ENCODE assay signal across 22 cellular contexts in genomic region chr6:10685092-10685769, GRCh38. TPM values are rescaled to one million over a fixed set of nuclear protein-coding genes. Genes with fewer than 3 reads are reported as not detected.
DNase-seq lines count a peak whose midpoint lies in the region; ATAC-seq and TF ChIP-seq lines count a peak whose summit lies in the region.
"Had no signal": no experiment of that assay in that cellular context is flagged by ENCODE, and none has a peak within 500 bp of the region (broad histone marks: within the 10 kb centered on the region; RNA-seq: fewer than 3 reads in every experiment).

No MANE protein-coding gene starts in this region.

- intact Hi-C loops in activated CD8-positive, alpha-beta T cell treated with anti-CD3 and anti-CD28 coated beads for 36 hours (cut with micrococcal nuclease): no loop called here

- H3K4me3 Mint-ChIP-seq in activated CD8-positive, alpha-beta T cell treated with anti-CD3 and anti-CD28 coated beads for 36 hours: peak overlapping the region; percentile 52
- H3K4me3 Mint-ChIP-seq in activated CD8-positive, alpha-beta T cell treated with anti-CD3 and anti-CD28 coated beads, Interleukin-2, amount 10 ng/mL, durations not matched to agents 7 days and 5 days: no peak overlapping the region
- H3K4me3 Mint-ChIP-seq in activated naive CD8-positive, alpha-beta T cell treated with anti-CD3 and anti-CD28 coated beads, Interleukin-2, amount 50 U/mL, for 24 hours: peak overlapping the region; percentile 2
- H3K4me3 Mint-ChIP-seq in stimulated activated naive B cell treated with anti-CD40 and anti-IgM and Interleukin-4, amounts not matched to agents 10 μg/mL and 1 μg/mL and 100 μg/mL, for 72 hours: peak overlapping the region; percentile 18 to 64
- H3K4me3 Mint-ChIP-seq: CD4-positive, alpha-beta T cell; H9 had no signal

- peaks cover 42% of the 10 kb centered on the region for H3K4me1 Mint-ChIP-seq in activated CD8-positive, alpha-beta T cell treated with anti-CD3 and anti-CD28 coated beads for 36 hours (ENCODE audit: low read depth)
- H3K4me1 Mint-ChIP-seq in activated CD8-positive, alpha-beta T cell treated with anti-CD3 and anti-CD28 coated beads, Interleukin-2, amount 10 ng/mL, durations not matched to agents 7 days and 5 days (ENCODE audit: low read depth): peaks cover 40% of the 10 kb centered on the region
- peaks cover 46% of the 10 kb centered on the region for H3K4me1 Mint-ChIP-seq in activated naive CD8-positive, alpha-beta T cell treated with anti-CD3 and anti-CD28 coated beads, Interleukin-2, amount 50 U/mL, for 24 hours
- H3K4me1 Mint-ChIP-seq in stimulated activated naive B cell treated with anti-CD40 and anti-IgM and Interleukin-4, amounts not matched to agents 10 μg/mL and 1 μg/mL and 100 μg/mL, for 72 hours: peaks cover 8 to 28% of the 10 kb centered on the region in 2 donors

- H3K36me3 Mint-ChIP-seq in activated CD8-positive, alpha-beta T cell treated with anti-CD3 and anti-CD28 coated beads for 36 hours (ENCODE audit: low read depth): peaks cover 8% of the 10 kb centered on the region
- peaks cover 12% of the 10 kb centered on the region for H3K36me3 Mint-ChIP-seq in activated CD8-positive, alpha-beta T cell treated with anti-CD3 and anti-CD28 coated beads, Interleukin-2, amount 10 ng/mL, durations not matched to agents 7 days and 5 days (ENCODE audit: low read depth)
- H3K36me3 Mint-ChIP-seq in activated naive CD8-positive, alpha-beta T cell treated with anti-CD3 and anti-CD28 coated beads, Interleukin-2, amount 50 U/mL, for 24 hours (ENCODE audit: low read depth): no peaks in the 10 kb centered on the region
- H3K36me3 Mint-ChIP-seq in stimulated activated naive B cell treated with anti-CD40 and anti-IgM and Interleukin-4, amounts not matched to agents 10 μg/mL and 1 μg/mL and 100 μg/mL, for 72 hours: peaks cover 0 to 3% of the 10 kb centered on the region in 2 donors

- H3K27me3 Mint-ChIP-seq in activated CD8-positive, alpha-beta T cell treated with anti-CD3 and anti-CD28 coated beads for 36 hours: no peaks in the 10 kb centered on the region
- no peaks in the 10 kb centered on the region for H3K27me3 Mint-ChIP-seq in activated CD8-positive, alpha-beta T cell treated with anti-CD3 and anti-CD28 coated beads, Interleukin-2, amount 10 ng/mL, durations not matched to agents 7 days and 5 days (ENCODE audit: low read depth)
- no peaks in the 10 kb centered on the region for H3K27me3 Mint-ChIP-seq in activated naive CD8-positive, alpha-beta T cell treated with anti-CD3 and anti-CD28 coated beads, Interleukin-2, amount 50 U/mL, for 24 hours
- H3K27me3 Mint-ChIP-seq in stimulated activated naive B cell treated with anti-CD40 and anti-IgM and Interleukin-4, amounts not matched to agents 10 μg/mL and 1 μg/mL and 100 μg/mL, for 72 hours: peaks cover 0 to 8% of the 10 kb centered on the region in 2 donors

- CTCF ChIA-PET in activated CD8-positive, alpha-beta T cell treated with anti-CD3 and anti-CD28 coated beads for 36 hours (lab: Charles Lee): interaction anchor here (1.2 kb wide), 1 partner anchor 156 kb away, joined by 4 read pairs; no protein-coding TSS in a partner anchor
- CTCF ChIA-PET in activated CD8-positive, alpha-beta T cell treated with anti-CD3 and anti-CD28 coated beads, Interleukin-2, amount 10 ng/mL, durations not matched to agents 7 days and 5 days (lab: Charles Lee): interaction anchor here (1.1 kb wide), 1 partner anchor 206 kb away, joined by 4 read pairs; no protein-coding TSS in a partner anchor
- CTCF ChIA-PET in HEK293T (lab: Yijun Ruan, JAX): no interaction called here

- peak; percentile 67 for ATAC-seq in activated CD8-positive, alpha-beta T cell treated with anti-CD3 and anti-CD28 coated beads for 36 hours
- ATAC-seq in activated CD8-positive, alpha-beta T cell treated with anti-CD3 and anti-CD28 coated beads, Interleukin-2, amount 10 ng/mL, durations not matched to agents 7 days and 5 days: no peak
- ATAC-seq in activated naive CD8-positive, alpha-beta T cell treated with anti-CD3 and anti-CD28 coated beads, Interleukin-2, amount 50 U/mL, for 24 hours: peak; percentile 74
- peak; percentile 63 to 74 for ATAC-seq in stimulated activated naive B cell treated with anti-CD40 and anti-IgM and Interleukin-4, amounts not matched to agents 10 μg/mL and 1 μg/mL and 100 μg/mL, for 72 hours (replicated peaks)
- ATAC-seq in HG03432 (IDR thresholded peaks at IDR 0.05; ENCODE audit: unreplicated experiment): no peak

- H3K9me3 Mint-ChIP-seq in activated CD8-positive, alpha-beta T cell treated with anti-CD3 and anti-CD28 coated beads for 36 hours: peaks cover 1% of the 10 kb centered on the region
- H3K9me3 Mint-ChIP-seq in activated CD8-positive, alpha-beta T cell treated with anti-CD3 and anti-CD28 coated beads, Interleukin-2, amount 10 ng/mL, durations not matched to agents 7 days and 5 days (ENCODE audit: insufficient read depth): no peaks in the 10 kb centered on the region
- no peaks in the 10 kb centered on the region for H3K9me3 Mint-ChIP-seq in activated naive CD8-positive, alpha-beta T cell treated with anti-CD3 and anti-CD28 coated beads, Interleukin-2, amount 50 U/mL, for 24 hours
- H3K9me3 Mint-ChIP-seq in stimulated activated naive B cell treated with anti-CD40 and anti-IgM and Interleukin-4, amounts not matched to agents 10 μg/mL and 1 μg/mL and 100 μg/mL, for 72 hours: no peaks in the 10 kb centered on the region
- H3K9me3 Mint-ChIP-seq: CD4-positive, alpha-beta T cell; H9 had no signal

- peak overlapping the region; percentile 92 for H3K27ac Mint-ChIP-seq in activated CD8-positive, alpha-beta T cell treated with anti-CD3 and anti-CD28 coated beads for 36 hours
- no peak overlapping the region for H3K27ac Mint-ChIP-seq in activated CD8-positive, alpha-beta T cell treated with anti-CD3 and anti-CD28 coated beads, Interleukin-2, amount 10 ng/mL, durations not matched to agents 7 days and 5 days
- peak overlapping the region; percentile 59 for H3K27ac Mint-ChIP-seq in activated naive CD8-positive, alpha-beta T cell treated with anti-CD3 and anti-CD28 coated beads, Interleukin-2, amount 50 U/mL, for 24 hours
- no peak overlapping the region for H3K27ac Mint-ChIP-seq in stimulated activated naive B cell treated with anti-CD40 and anti-IgM and Interleukin-4, amounts not matched to agents 10 μg/mL and 1 μg/mL and 100 μg/mL, for 72 hours
- H3K27ac Mint-ChIP-seq: CD4-positive, alpha-beta T cell had no signal

- TF ChIP-seq CTCF in activated CD8-positive, alpha-beta T cell treated with anti-CD3 and anti-CD28 coated beads for 36 hours (IDR thresholded peaks at IDR 0.05): no peak

- peak; percentile 65 for DNase-seq in activated CD8-positive, alpha-beta T cell treated with anti-CD3 and anti-CD28 coated beads for 36 hours
- DNase-seq in activated CD8-positive, alpha-beta T cell treated with anti-CD3 and anti-CD28 coated beads, Interleukin-2, amount 10 ng/mL, durations not matched to agents 7 days and 5 days: no peak
- DNase-seq in MV-4-11 (lab: John Stamatoyannopoulos, UW) (peak; percentile 42), HEK293T (ENCODE audit: extremely low spot score) (no peak), HuH-7 (ENCODE audit: low spot score) (no peak)
- no peak for DNase-seq in activated naive CD8-positive, alpha-beta T cell treated with anti-CD3 and anti-CD28 coated beads, Interleukin-2, amount 50 U/mL, for 24 hours
- no peak for DNase-seq in stimulated activated naive B cell treated with anti-CD40 and anti-IgM and Interleukin-4, amounts not matched to agents 10 μg/mL and 1 μg/mL and 100 μg/mL, for 72 hours
- DNase-seq: ACHN; CD4-positive, alpha-beta T cell; DND-41; GM23248; H9; IMR-90; NCI-H1092; NCI-H1436; NCI-H187 treated with DMSO at 0.1 percent for 48 hours; NCI-H2107; NCI-H446 treated with DMSO at 0.1 percent for 48 hours; NCI-H526 treated with DMSO at 0.1 percent for 48 hours; OCI-M1; SJCRH30 had no signal

- POLR2A ChIA-PET in activated CD8-positive, alpha-beta T cell treated with anti-CD3 and anti-CD28 coated beads for 36 hours (lab: Charles Lee): no interaction called here
- POLR2A ChIA-PET in activated CD8-positive, alpha-beta T cell treated with anti-CD3 and anti-CD28 coated beads, Interleukin-2, amount 10 ng/mL, durations not matched to agents 7 days and 5 days (lab: Charles Lee): no interaction called here
- POLR2A ChIA-PET in HEK293T (lab: Yijun Ruan, JAX): interaction anchor here (1.6 to 2.0 kb wide), 2 partner anchors 10 to 38 kb away, joined by 3 to 6 read pairs; partner anchors contain the start of genes C6orf52, PAK1IP1 and TMEM14C

TF ChIP-seq in HEK293T, 16 proteins besides CTCF, POLR2A, EP300 and RAD21:
- TF ChIP-seq SUZ12 (IDR thresholded peaks at IDR 0.05): no peak
- no peak for TF ChIP-seq ZNF384 (IDR thresholded peaks at IDR 0.05)
- TF ChIP-seq L3MBTL2 (conservative IDR thresholded peaks at IDR 0.05): no peak
- no peak for TF ChIP-seq FOXM1 (IDR thresholded peaks at IDR 0.05; ENCODE audit: borderline replicate concordance)
- TF ChIP-seq FOXK2 (IDR thresholded peaks at IDR 0.05): no peak
- no peak for TF ChIP-seq FOXA1 (IDR thresholded peaks at IDR 0.05)
- TF ChIP-seq HDGF (IDR thresholded peaks at IDR 0.05; ENCODE audit: borderline replicate concordance): no peak

RNA-seq across cellular contexts. Expression of gene C6orf52, which starts 9.2 kb away (rescaled TPM):
- total RNA-seq in activated CD8-positive, alpha-beta T cell treated with anti-CD3 and anti-CD28 coated beads for 36 hours: 1 to 10 TPM; 2.6 to 3.3 TPM
- total RNA-seq in activated CD8-positive, alpha-beta T cell treated with anti-CD3 and anti-CD28 coated beads, Interleukin-2, amount 10 ng/mL, durations not matched to agents 7 days and 5 days: 1 to 10 TPM; 2.3 to 2.9 TPM
- total RNA-seq: CD4-positive, alpha-beta T cell; GM23248; IMR-90; SJCRH30 had no signal

RNA-seq across cellular contexts. Expression of gene PAK1IP1, which starts 9.5 kb away (rescaled TPM):
- total RNA-seq in activated CD8-positive, alpha-beta T cell treated with anti-CD3 and anti-CD28 coated beads for 36 hours: 10 to 100 TPM; 34.2 to 35.5 TPM
- 10 to 100 TPM; 16.9 to 17.6 TPM for total RNA-seq in activated CD8-positive, alpha-beta T cell treated with anti-CD3 and anti-CD28 coated beads, Interleukin-2, amount 10 ng/mL, durations not matched to agents 7 days and 5 days

RNA-seq across cellular contexts. Expression of gene TMEM14C, which starts 37.6 kb away (rescaled TPM):
- total RNA-seq in activated CD8-positive, alpha-beta T cell treated with anti-CD3 and anti-CD28 coated beads for 36 hours: 10 to 100 TPM; 60.1 to 62.0 TPM
- total RNA-seq in activated CD8-positive, alpha-beta T cell treated with anti-CD3 and anti-CD28 coated beads, Interleukin-2, amount 10 ng/mL, durations not matched to agents 7 days and 5 days: 10 to 100 TPM; 35.9 to 39.2 TPM

Comparison
In these comparisons a context has a peak if more than half of its experiments do, and no peak if none do; other contexts are left out.
1. ATAC-seq: peak in activated CD8-positive, alpha-beta T cell treated with anti-CD3 and anti-CD28 coated beads for 36 hours (single experiment), activated naive CD8-positive, alpha-beta T cell treated with anti-CD3 and anti-CD28 coated beads, Interleukin-2, amount 50 U/mL, for 24 hours (single experiment) and stimulated activated naive B cell treated with anti-CD40 and anti-IgM and Interleukin-4, amounts not matched to agents 10 μg/mL and 1 μg/mL and 100 μg/mL, for 72 hours (2 of 2); none in activated CD8-positive, alpha-beta T cell treated with anti-CD3 and anti-CD28 coated beads, Interleukin-2, amount 10 ng/mL, durations not matched to agents 7 days and 5 days (single experiment) and HG03432 (single experiment).
2. DNase-seq: peak in activated CD8-positive, alpha-beta T cell treated with anti-CD3 and anti-CD28 coated beads for 36 hours (single experiment) and MV-4-11 (single experiment); none in activated CD8-positive, alpha-beta T cell treated with anti-CD3 and anti-CD28 coated beads, Interleukin-2, amount 10 ng/mL, durations not matched to agents 7 days and 5 days (single experiment), activated naive CD8-positive, alpha-beta T cell treated with anti-CD3 and anti-CD28 coated beads, Interleukin-2, amount 50 U/mL, for 24 hours (single experiment), stimulated activated naive B cell treated with anti-CD40 and anti-IgM and Interleukin-4, amounts not matched to agents 10 μg/mL and 1 μg/mL and 100 μg/mL, for 72 hours (single experiment), HEK293T (single experiment) and HuH-7 (single experiment).
3. H3K27ac Mint-ChIP-seq: peak in activated CD8-positive, alpha-beta T cell treated with anti-CD3 and anti-CD28 coated beads for 36 hours (single experiment) and activated naive CD8-positive, alpha-beta T cell treated with anti-CD3 and anti-CD28 coated beads, Interleukin-2, amount 50 U/mL, for 24 hours (single experiment); none in activated CD8-positive, alpha-beta T cell treated with anti-CD3 and anti-CD28 coated beads, Interleukin-2, amount 10 ng/mL, durations not matched to agents 7 days and 5 days (single experiment) and stimulated activated naive B cell treated with anti-CD40 and anti-IgM and Interleukin-4, amounts not matched to agents 10 μg/mL and 1 μg/mL and 100 μg/mL, for 72 hours (single experiment).